Comparison of ENCODE assay signal across 10 cellular contexts in genomic region chr14:75566321-75566720, GRCh38. TPM values are rescaled to one million over a fixed set of nuclear protein-coding genes. Genes with fewer than 3 reads are reported as not detected.
DNase-seq lines count a peak whose midpoint lies in the region; ATAC-seq and TF ChIP-seq lines count a peak whose summit lies in the region.
"Had no signal": no experiment of that assay in that cellular context is flagged by ENCODE, and none has a peak within 500 bp of the region (broad histone marks: within the 10 kb centered on the region; RNA-seq: fewer than 3 reads in every experiment).

No MANE protein-coding gene starts in this region.

- peak overlapping the region; percentile 44 for H3K4me3 Mint-ChIP-seq in activated naive CD8-positive, alpha-beta T cell treated with anti-CD3 and anti-CD28 coated beads, Interleukin-2, amount 50 U/mL, for 24 hours
- H3K4me3 Mint-ChIP-seq in immature natural killer cell, result no peak overlapping the region

- ATAC-seq in activated naive CD8-positive, alpha-beta T cell treated with anti-CD3 and anti-CD28 coated beads, Interleukin-2, amount 50 U/mL, for 24 hours, result peak; percentile 90
- no peak for ATAC-seq in HG03432 (IDR thresholded peaks at IDR 0.05; ENCODE audit: unreplicated experiment)

- H3K27me3 Mint-ChIP-seq in activated naive CD8-positive, alpha-beta T cell treated with anti-CD3 and anti-CD28 coated beads, Interleukin-2, amount 50 U/mL, for 24 hours, result peaks cover 3% of the 10 kb centered on the region
- H3K27me3 Mint-ChIP-seq in immature natural killer cell (ENCODE audit: low read depth in 3 of 3), result peaks cover 0 to 3% (median 0%) of the 10 kb centered on the region in 3 donors

- H3K4me1 ChIP-seq in HEK293 (ENCODE audit: control insufficient read depth, insufficient read depth, low read length), result no peaks in the 10 kb centered on the region
- H3K4me1 ChIP-seq: right lobe of liver had no signal

- H3K9me3 ChIP-seq in HEK293 (ENCODE audit: control insufficient read depth, insufficient read depth, low read depth, low read length), result no peaks in the 10 kb centered on the region
- H3K9me3 ChIP-seq: right lobe of liver had no signal

- CTCF ChIA-PET in HEK293 (lab: Yijun Ruan, JAX), result interaction anchor here (0.5 to 0.9 kb wide), 5 partner anchors 11 to 1053 kb away, joined by 3 to 5 read pairs (median 3); no protein-coding TSS in a partner anchor

- DNase-seq in activated CD4-positive, alpha-beta T cell treated with anti-CD3 and anti-CD28 coated beads for 24 hours (ENCODE audit: low read depth in 2 of 2), result peak; percentile 69 to 71
- peak; percentile 77 for DNase-seq in activated naive CD8-positive, alpha-beta T cell treated with anti-CD3 and anti-CD28 coated beads, Interleukin-2, amount 50 U/mL, for 24 hours
- DNase-seq in stimulated activated CD4-positive, alpha-beta T cell treated with anti-CD3 and anti-CD28 coated beads, Interleukin-4, amount 100 ng/mL, for 48 hours (ENCODE audit: low read depth in 2 of 2), result peak; percentile 66 to 80
- DNase-seq in NCI-H510A (lab: John Stamatoyannopoulos, UW) (no peak), immature natural killer cell (no peak), ecto neural progenitor cell (ENCODE audit: low spot score) (no peak)
- DNase-seq: NCI-H2081, right lobe of liver had no signal

- H3K4me3 ChIP-seq in HEK293 (ENCODE audit: low read depth, low read length), result no peak overlapping the region
- H3K4me3 ChIP-seq: right lobe of liver had no signal

- no peak overlapping the region for H3K27ac ChIP-seq in HEK293 (ENCODE audit: extremely low read depth, low read depth, low read length)
- H3K27ac ChIP-seq: right lobe of liver had no signal

- no peak for TF ChIP-seq CTCF in HEK293 (tag by site-specific recombination; IDR thresholded peaks at IDR 0.05)

- H3K36me3 Mint-ChIP-seq in activated naive CD8-positive, alpha-beta T cell treated with anti-CD3 and anti-CD28 coated beads, Interleukin-2, amount 50 U/mL, for 24 hours (ENCODE audit: low read depth), result peaks cover 1% of the 10 kb centered on the region
- H3K36me3 Mint-ChIP-seq in immature natural killer cell, result peaks cover 0 to 18% (median 4%) of the 10 kb centered on the region in 3 donors

- H3K27ac Mint-ChIP-seq in activated naive CD8-positive, alpha-beta T cell treated with anti-CD3 and anti-CD28 coated beads, Interleukin-2, amount 50 U/mL, for 24 hours, result peak overlapping the region; percentile 91
- peak overlapping the region in 1 of 6 donors; percentile 14 for H3K27ac Mint-ChIP-seq in immature natural killer cell

- no peaks in the 10 kb centered on the region for H3K9me3 Mint-ChIP-seq in activated naive CD8-positive, alpha-beta T cell treated with anti-CD3 and anti-CD28 coated beads, Interleukin-2, amount 50 U/mL, for 24 hours
- H3K9me3 Mint-ChIP-seq in immature natural killer cell, result no peaks in the 10 kb centered on the region

- peaks cover 78% of the 10 kb centered on the region for H3K4me1 Mint-ChIP-seq in activated naive CD8-positive, alpha-beta T cell treated with anti-CD3 and anti-CD28 coated beads, Interleukin-2, amount 50 U/mL, for 24 hours
- no peaks in the 10 kb centered on the region for H3K4me1 Mint-ChIP-seq in immature natural killer cell

- no peaks in the 10 kb centered on the region for H3K36me3 ChIP-seq in HEK293 (ENCODE audit: control insufficient read depth in 2 of 2, insufficient read depth in 1 of 2, low read length in 2 of 2)
- H3K36me3 ChIP-seq: right lobe of liver had no signal

- POLR2A ChIA-PET in HEK293 (lab: Yijun Ruan, JAX), result no interaction called here

TF ChIP-seq in HEK293, 187 proteins besides CTCF, POLR2A, EP300 and RAD21:
- TF ChIP-seq ZNF18 (tag by site-specific recombination; IDR thresholded peaks at IDR 0.05) (no peak), ZNF366 (tag by site-specific recombination; conservative IDR thresholded peaks at IDR 0.05) (0 out of 2 replicates have a peak, but pooled peaks have one; percentile 6)

RNA-seq across cellular contexts. Expression of gene FLVCR2, which starts 12.1 kb away (rescaled TPM):
- polyA plus RNA-seq in immature natural killer cell, result 1 to 10 TPM in 1 of 3 donors, under 1 TPM in 1, not detected in 1; 0.24 to 1.4 TPM

RNA-seq across cellular contexts. Expression of gene BATF, which starts 44.1 kb away (rescaled TPM):
- polyA plus RNA-seq in immature natural killer cell, result 10 to 100 TPM; 61.7 to 97.4 (median 95.6) TPM

Comparison
In these comparisons a context has a peak if more than half of its experiments do, and no peak if none do; other contexts are left out.
1. DNase-seq: peak in activated CD4-positive, alpha-beta T cell treated with anti-CD3 and anti-CD28 coated beads for 24 hours (2 of 2), activated naive CD8-positive, alpha-beta T cell treated with anti-CD3 and anti-CD28 coated beads, Interleukin-2, amount 50 U/mL, for 24 hours (single experiment) and stimulated activated CD4-positive, alpha-beta T cell treated with anti-CD3 and anti-CD28 coated beads, Interleukin-4, amount 100 ng/mL, for 48 hours (2 of 2); none in NCI-H510A (single experiment), immature natural killer cell (0 of 3) and ecto neural progenitor cell (single experiment).